ENCODE assay signal across 13 cellular contexts in genomic region chr11:37504925-37505324, GRCh38.
A peak's percentile ranks its signal among the peaks of the same experiment; 100 is the strongest.
DNase-seq lines count a peak whose midpoint lies in the region; ATAC-seq and TF ChIP-seq lines count a peak whose summit lies in the region.
"Had no signal": no experiment of that assay in that cellular context is flagged by ENCODE, and none has a peak within 500 bp of the region (broad histone marks: within the 10 kb centered on the region; RNA-seq: fewer than 3 reads in every experiment).

No MANE protein-coding gene starts in this region.

- no peaks in the 10 kb centered on the region for H3K4me1 ChIP-seq in GM23248 (ENCODE audit: insufficient read depth)
- no peaks in the 10 kb centered on the region for H3K4me1 ChIP-seq in testis
- no peaks in the 10 kb centered on the region for H3K4me1 ChIP-seq in upper lobe of right lung
- H3K4me1 ChIP-seq: right atrium auricular region had no signal

- no peaks in the 10 kb centered on the region for H3K36me3 ChIP-seq in GM23248 (ENCODE audit: low read depth)
- no peaks in the 10 kb centered on the region for H3K36me3 ChIP-seq in testis (ENCODE audit: low read depth, missing control alignments)
- H3K36me3 ChIP-seq in upper lobe of right lung, result no peaks in the 10 kb centered on the region
- H3K36me3 ChIP-seq: right atrium auricular region had no signal

- no peak overlapping the region for H2AFZ ChIP-seq in GM23248

- H3K27me3 Mint-ChIP-seq in osteocyte (ENCODE audit: unreplicated experiment), result no peaks in the 10 kb centered on the region
- H3K27me3 Mint-ChIP-seq: central memory CD8-positive, alpha-beta T cell had no signal

- in situ Hi-C loops in GM23248 (cut with MboI), result no loop called here

- no peaks in the 10 kb centered on the region for H3F3A ChIP-seq in GM23248 (ENCODE audit: insufficient read depth)

- peak overlapping the region; percentile 13 for H3K27ac Mint-ChIP-seq in osteocyte (ENCODE audit: unreplicated experiment)

- no peak overlapping the region for H3K4me3 Mint-ChIP-seq in osteocyte (ENCODE audit: unreplicated experiment)
- H3K4me3 Mint-ChIP-seq: activated T-cell treated with anti-CD3 and anti-CD28 coated beads, Interleukin-2, amount 50 U/mL, for 4 hours; central memory CD8-positive, alpha-beta T cell had no signal

- no peak overlapping the region for H3K27ac ChIP-seq in GM23248
- H3K27ac ChIP-seq in testis, result no peak overlapping the region
- H3K27ac ChIP-seq in upper lobe of right lung, result no peak overlapping the region
- H3K27ac ChIP-seq: right atrium auricular region had no signal

- H3K27me3 ChIP-seq in GM23248 (replicated peaks; ENCODE audit: insufficient read depth) (no peaks in the 10 kb centered on the region), testis (no peaks in the 10 kb centered on the region), upper lobe of right lung (no peaks in the 10 kb centered on the region)
- H3K27me3 ChIP-seq: right atrium auricular region had no signal

- TF ChIP-seq POLR2A in testis (IDR thresholded peaks at IDR 0.05), result no peak

- no peaks in the 10 kb centered on the region for H3K36me3 Mint-ChIP-seq in osteocyte (ENCODE audit: unreplicated experiment)

- intact Hi-C loops in testis (cut with DNase I; ENCODE audit: low total_unique reads) (no loop called here), upper lobe of right lung (cut with DNase I) (no loop called here)

- no peaks in the 10 kb centered on the region for H3K9me2 ChIP-seq in GM23248 (ENCODE audit: insufficient read depth)

- peak; percentile 38 for DNase-seq in GM23248
- peak; percentile 80 for DNase-seq in RPMI7951 (ENCODE audit: low read depth)
- DNase-seq in fibroblast of gingiva (ENCODE audit: low read depth), result peak; percentile 24
- DNase-seq in osteocyte (ENCODE audit: extremely low spot score, unreplicated experiment), result no peak
- DNase-seq in testis, result no peak
- DNase-seq in NCI-H2029 (lab: John Stamatoyannopoulos, UW), result no peak
- no peak for DNase-seq in upper lobe of right lung
- DNase-seq: activated T-cell treated with anti-CD3 and anti-CD28 coated beads, Interleukin-2, amount 50 U/mL, for 4 hours; NCI-H146 had no signal

- H4K20me1 ChIP-seq in GM23248 (ENCODE audit: insufficient read depth), result no peaks in the 10 kb centered on the region

- no peaks in the 10 kb centered on the region for H3K79me2 ChIP-seq in GM23248 (ENCODE audit: insufficient read depth)

- no peak overlapping the region for H3K9ac ChIP-seq in GM23248

- TF ChIP-seq CTCF in osteocyte (IDR thresholded peaks at IDR 0.05) (no peak), testis (IDR thresholded peaks at IDR 0.05) (no peak), upper lobe of right lung (IDR thresholded peaks at IDR 0.05) (no peak)

- H3K9me3 ChIP-seq in GM23248 (ENCODE audit: low read depth), result no peaks in the 10 kb centered on the region
- no peaks in the 10 kb centered on the region for H3K9me3 ChIP-seq in testis
- H3K9me3 ChIP-seq in upper lobe of right lung, result no peaks in the 10 kb centered on the region
- H3K9me3 ChIP-seq: right atrium auricular region had no signal

- H3K4me3 ChIP-seq in GM23248 (no peak overlapping the region), testis (no peak overlapping the region), upper lobe of right lung (no peak overlapping the region)
- H3K4me3 ChIP-seq: lung, right atrium auricular region had no signal

- WGBS in GM23248 (ENCODE audit: low coverage in 1 of 2, low lambda C conversion rate in 2 of 2, missing lambda C conversion rate in 2 of 2), 2 experiments, result 18 to 28% methylated on average over 3 of the region's 3 CpGs
- WGBS in testis, 2 donors, result 51 to 64% methylated on average over 3 of the region's 3 CpGs

- H3K4me1 Mint-ChIP-seq in osteocyte (ENCODE audit: unreplicated experiment), result peaks cover 24% of the 10 kb centered on the region
- H3K4me1 Mint-ChIP-seq: central memory CD8-positive, alpha-beta T cell had no signal

- no peaks in the 10 kb centered on the region for H3K9me3 Mint-ChIP-seq in osteocyte (ENCODE audit: unreplicated experiment)

- ATAC-seq in HG02623 (IDR thresholded peaks at IDR 0.05; ENCODE audit: unreplicated experiment) (no peak), upper lobe of right lung (no peak)

- H3K4me2 ChIP-seq in GM23248 (ENCODE audit: unreplicated experiment), result no peak overlapping the region

Comparison
In these comparisons a context has a peak if more than half of its experiments do, and no peak if none do; other contexts are left out.
1. DNase-seq: peak in GM23248 (single experiment), RPMI7951 (single experiment) and fibroblast of gingiva (single experiment); none in osteocyte (single experiment), testis (single experiment), NCI-H2029 (single experiment) and upper lobe of right lung (single experiment).